Comparison of ENCODE assay signal across 18 cellular contexts in the genomic region with DNA sequence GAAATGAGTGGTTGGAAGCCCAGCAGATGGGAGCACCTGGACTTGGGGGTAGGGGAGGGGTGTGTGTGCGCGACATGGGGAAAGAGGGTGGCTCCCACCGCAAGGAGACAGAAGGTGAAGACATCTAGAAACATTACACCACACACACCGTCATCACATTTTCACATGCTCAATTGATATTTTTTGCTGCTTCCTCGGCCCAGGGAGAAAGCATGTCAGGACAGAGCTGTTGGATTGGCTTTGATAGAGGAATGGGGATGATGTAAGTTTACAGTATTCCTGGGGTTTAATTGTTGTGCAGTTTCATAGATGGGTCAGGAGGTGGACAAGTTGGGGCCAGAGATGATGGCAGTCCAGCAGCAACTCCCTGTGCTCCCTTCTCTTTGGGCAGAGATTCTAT. TPM values are rescaled to one million over a fixed set of nuclear protein-coding genes. Genes with fewer than 3 reads are reported as not detected.
DNase-seq lines count a peak whose midpoint lies in the region; ATAC-seq and TF ChIP-seq lines count a peak whose summit lies in the region.
"Had no signal": no experiment of that assay in that cellular context is flagged by ENCODE, and none has a peak within 500 bp of the region (broad histone marks: within the 10 kb centered on the region; RNA-seq: fewer than 3 reads in every experiment).

No MANE protein-coding gene starts in this region.

- no peaks in the 10 kb centered on the region for H3F3A ChIP-seq in PC-9 (ENCODE audit: insufficient read depth, low read depth)

- H3K4me1 ChIP-seq in PC-9 (replicated peaks; ENCODE audit: insufficient read depth) (no peaks in the 10 kb centered on the region), psoas muscle (peaks cover 35% of the 10 kb centered on the region)

- H3K36me3 Mint-ChIP-seq in activated naive CD8-positive, alpha-beta T cell, result peaks cover 36% of the 10 kb centered on the region
- H3K36me3 Mint-ChIP-seq in activated naive CD8-positive, alpha-beta T cell treated with anti-CD3 and anti-CD28 coated beads for 36 hours, result peaks cover 22% of the 10 kb centered on the region

- H3K27ac Mint-ChIP-seq in activated naive CD8-positive, alpha-beta T cell, result peak overlapping the region; percentile 4
- H3K27ac Mint-ChIP-seq in activated naive CD8-positive, alpha-beta T cell treated with anti-CD3 and anti-CD28 coated beads for 36 hours, result no peak overlapping the region
- H3K27ac Mint-ChIP-seq in stimulated activated naive CD8-positive, alpha-beta T cell treated with anti-CD3 and anti-CD28 coated beads, Interleukin-15, amount 100 ng/mL, for 72 hours, result no peak overlapping the region
- H3K27ac Mint-ChIP-seq: GM23338 had no signal

- H4K20me1 ChIP-seq in PC-9 (ENCODE audit: insufficient read depth), result no peaks in the 10 kb centered on the region

- BruUV-seq in PC-9 (replicated peaks; lab: Mats Ljungman, UMichigan), result TSS peak; percentile 2

- no peaks in the 10 kb centered on the region for H3K79me2 ChIP-seq in PC-9 (ENCODE audit: low read depth)

- H3K27me3 ChIP-seq in PC-9 (ENCODE audit: insufficient read depth, low read depth), result no peaks in the 10 kb centered on the region
- H3K27me3 ChIP-seq in psoas muscle (ENCODE audit: insufficient read depth in 3 of 3, low read length in 2 of 3), result no peaks in the 10 kb centered on the region
- H3K27me3 ChIP-seq: BLaER1 treated with 17β-estradiol and CSF1 and Interleukin-3, amounts not matched to agents 10 nM and 100 nM had no signal

- H3K27ac ChIP-seq in PC-9 (no peak overlapping the region), psoas muscle (peak overlapping the region; percentile 100)
- H3K27ac ChIP-seq: BLaER1 treated with 17β-estradiol and CSF1 and Interleukin-3, amounts not matched to agents 10 nM and 100 nM; HL-60 had no signal

- CTCF ChIA-PET in PC-9 (lab: Charles Lee), result no interaction called here

- no peaks in the 10 kb centered on the region for H3K9me3 Mint-ChIP-seq in activated naive CD8-positive, alpha-beta T cell (ENCODE audit: low read depth)
- H3K9me3 Mint-ChIP-seq in activated naive CD8-positive, alpha-beta T cell treated with anti-CD3 and anti-CD28 coated beads for 36 hours, result peaks cover 2% of the 10 kb centered on the region
- H3K9me3 Mint-ChIP-seq in stimulated activated naive CD8-positive, alpha-beta T cell treated with anti-CD3 and anti-CD28 coated beads, Interleukin-15, amount 100 ng/mL, for 72 hours, result no peaks in the 10 kb centered on the region
- H3K9me3 Mint-ChIP-seq: CD4-positive, alpha-beta T cell; GM23338 had no signal

- TF ChIP-seq CTCF in PC-9 (conservative IDR thresholded peaks at IDR 0.05) (no peak), epithelial cell of esophagus (IDR thresholded peaks at IDR 0.05; ENCODE audit: insufficient read depth, low read depth, low read length, missing control alignments) (no peak), psoas muscle (IDR thresholded peaks at IDR 0.05) (no peak)

- no peaks in the 10 kb centered on the region for H3K9me2 ChIP-seq in PC-9 (ENCODE audit: insufficient read depth)

- peaks cover 18% of the 10 kb centered on the region; the same call in 1 of the 2 replicates for H3K36me3 ChIP-seq in PC-9 (ENCODE audit: low read depth)
- peaks cover 16 to 75% of the 10 kb centered on the region in 2 donors for H3K36me3 ChIP-seq in psoas muscle (ENCODE audit: insufficient read depth in 1 of 2, low read depth in 1 of 2)

- no peak for ATAC-seq in psoas muscle
- ATAC-seq in stimulated activated naive CD8-positive, alpha-beta T cell treated with anti-CD3 and anti-CD28 coated beads, Interleukin-15, amount 100 ng/mL, for 72 hours, result no peak
- ATAC-seq: GM23338 had no signal

- no peak for DNase-seq in activated naive CD8-positive, alpha-beta T cell treated with anti-CD3 and anti-CD28 coated beads for 36 hours
- DNase-seq in PC-9 (no peak), epithelial cell of esophagus (ENCODE audit: low read depth) (peak; percentile 87), psoas muscle (no peak), T-helper 9 cell (no peak), COLO829 (ENCODE audit: low spot score) (no peak)
- DNase-seq in stimulated activated naive CD8-positive, alpha-beta T cell treated with anti-CD3 and anti-CD28 coated beads, Interleukin-15, amount 100 ng/mL, for 72 hours, result no peak
- DNase-seq: ACHN; CD4-positive, alpha-beta T cell; COR-L47; DMS153; DMS79 treated with DMSO at 0.1 percent for 48 hours; EL; H7 had no signal

- 80 to 88% (median 82%) methylated on average over 5 of the region's 5 CpGs for WGBS in psoas muscle, 3 donors

- H2AFZ ChIP-seq in PC-9, result no peak overlapping the region
- H2AFZ ChIP-seq: GM23338 had no signal

- POLR2A ChIA-PET in PC-9 (lab: Charles Lee; ENCODE audit: unreplicated experiment), result interaction anchor here (0.6 kb wide), 1 partner anchor 17 kb away, joined by 5 read pairs; no protein-coding TSS in a partner anchor

- H3K9me3 ChIP-seq in PC-9 (ENCODE audit: insufficient read depth, low read depth) (no peaks in the 10 kb centered on the region), psoas muscle (no peaks in the 10 kb centered on the region)

- H3K4me3 Mint-ChIP-seq in activated naive CD8-positive, alpha-beta T cell, result no peak overlapping the region
- no peak overlapping the region for H3K4me3 Mint-ChIP-seq in activated naive CD8-positive, alpha-beta T cell treated with anti-CD3 and anti-CD28 coated beads for 36 hours
- no peak overlapping the region for H3K4me3 Mint-ChIP-seq in stimulated activated naive CD8-positive, alpha-beta T cell treated with anti-CD3 and anti-CD28 coated beads, Interleukin-15, amount 100 ng/mL, for 72 hours
- H3K4me3 Mint-ChIP-seq: CD4-positive, alpha-beta T cell; GM23338 had no signal

- no peak overlapping the region for H3K4me2 ChIP-seq in PC-9
- H3K4me2 ChIP-seq: BLaER1 treated with 17β-estradiol and CSF1 and Interleukin-3, amounts not matched to agents 10 nM and 100 nM; GM23338 had no signal

- peaks cover 15% of the 10 kb centered on the region for H3K4me1 Mint-ChIP-seq in activated naive CD8-positive, alpha-beta T cell (ENCODE audit: low read depth)
- peaks cover 14% of the 10 kb centered on the region for H3K4me1 Mint-ChIP-seq in activated naive CD8-positive, alpha-beta T cell treated with anti-CD3 and anti-CD28 coated beads for 36 hours
- H3K4me1 Mint-ChIP-seq in stimulated activated naive CD8-positive, alpha-beta T cell treated with anti-CD3 and anti-CD28 coated beads, Interleukin-15, amount 100 ng/mL, for 72 hours, result peaks cover 11% of the 10 kb centered on the region
- H3K4me1 Mint-ChIP-seq: GM23338 had no signal

- H3K27me3 Mint-ChIP-seq in activated naive CD8-positive, alpha-beta T cell, result no peaks in the 10 kb centered on the region
- no peaks in the 10 kb centered on the region for H3K27me3 Mint-ChIP-seq in activated naive CD8-positive, alpha-beta T cell treated with anti-CD3 and anti-CD28 coated beads for 36 hours
- H3K27me3 Mint-ChIP-seq in stimulated activated naive CD8-positive, alpha-beta T cell treated with anti-CD3 and anti-CD28 coated beads, Interleukin-15, amount 100 ng/mL, for 72 hours, result no peaks in the 10 kb centered on the region
- H3K27me3 Mint-ChIP-seq: CD4-positive, alpha-beta T cell had no signal

- intact Hi-C loops in PC-9 (cut with micrococcal nuclease; ENCODE audit: unreplicated experiment), result no loop called here
- intact Hi-C loops in psoas muscle (cut with DNase I), result loop anchor here in 1 of 2 donors (10.0 kb wide), 1 partner anchor 143 kb away; no protein-coding TSS in a partner anchor

- H3K4me3 ChIP-seq in PC-9 (no peak overlapping the region), epithelial cell of esophagus (ENCODE audit: low read length) (no peak overlapping the region), psoas muscle (no peak overlapping the region)
- H3K4me3 ChIP-seq: BLaER1 treated with 17β-estradiol and CSF1 and Interleukin-3, amounts not matched to agents 10 nM and 100 nM; GM23338 had no signal

RNA-seq across cellular contexts. Expression of gene GABARAPL1, which starts 9.2 kb away (rescaled TPM):
- 1 to 10 TPM; 6.0 to 7.2 TPM for total RNA-seq in activated naive CD8-positive, alpha-beta T cell treated with anti-CD3 and anti-CD28 coated beads for 36 hours
- total RNA-seq in PC-9 (2021), result 85.6 and 143 TPM in 2 replicates
- total RNA-seq in psoas muscle, result 100 to 1,000 TPM; 124 to 255 (median 218) TPM
- polyA plus RNA-seq in psoas muscle, result 100 to 1,000 TPM in 2 of 3 donors, 10 to 100 TPM in 1; 36.1 to 268 (median 194) TPM

RNA-seq across cellular contexts. Expression of gene TMEM52B, which starts 43.0 kb away (rescaled TPM):
- not detected for total RNA-seq in activated naive CD8-positive, alpha-beta T cell treated with anti-CD3 and anti-CD28 coated beads for 36 hours
- total RNA-seq in PC-9 (2021) (2.6 and 4.2 TPM in 2 replicates), psoas muscle (not detected)
- polyA plus RNA-seq in psoas muscle, result not detected
- total RNA-seq: CD4-positive, alpha-beta T cell; GM23338; H7 had no signal
- polyA plus RNA-seq: GM23338 had no signal

RNA-seq across cellular contexts. Expression of gene OLR1, which starts 49.9 kb away (rescaled TPM):
- not detected for total RNA-seq in activated naive CD8-positive, alpha-beta T cell treated with anti-CD3 and anti-CD28 coated beads for 36 hours
- total RNA-seq in PC-9 (2021), result 20.2 and 22.4 TPM in 2 replicates
- total RNA-seq in psoas muscle, result under 1 TPM in 2 of 4 donors, not detected in 2; 0.56 to 0.66 TPM
- under 1 TPM in 2 of 3 donors, not detected in 1; 0.03 to 0.04 TPM for polyA plus RNA-seq in psoas muscle
- total RNA-seq: CD4-positive, alpha-beta T cell; GM23338; H7 had no signal
- polyA plus RNA-seq: GM23338 had no signal

Comparison
In these comparisons a context has a peak if more than half of its experiments do, and no peak if none do; other contexts are left out.
1. RNA of gene GABARAPL1, which starts 9.2 kb away (total RNA-seq): 124 to 255 TPM in psoas muscle and 85.6 to 143 TPM in PC-9; 6.0 to 7.2 TPM in activated naive CD8-positive, alpha-beta T cell treated with anti-CD3 and anti-CD28 coated beads for 36 hours; every median in the first group is over 10 times any median in the second.
2. RNA of gene OLR1, which starts 49.9 kb away (total RNA-seq): 20.2 to 22.4 TPM in PC-9; 0.56 to 0.66 TPM in psoas muscle and not detected in activated naive CD8-positive, alpha-beta T cell treated with anti-CD3 and anti-CD28 coated beads for 36 hours; every median in the first group is over 10 times any median in the second.